9 cellular contexts compared by ENCODE assay signal in the genomic region with DNA sequence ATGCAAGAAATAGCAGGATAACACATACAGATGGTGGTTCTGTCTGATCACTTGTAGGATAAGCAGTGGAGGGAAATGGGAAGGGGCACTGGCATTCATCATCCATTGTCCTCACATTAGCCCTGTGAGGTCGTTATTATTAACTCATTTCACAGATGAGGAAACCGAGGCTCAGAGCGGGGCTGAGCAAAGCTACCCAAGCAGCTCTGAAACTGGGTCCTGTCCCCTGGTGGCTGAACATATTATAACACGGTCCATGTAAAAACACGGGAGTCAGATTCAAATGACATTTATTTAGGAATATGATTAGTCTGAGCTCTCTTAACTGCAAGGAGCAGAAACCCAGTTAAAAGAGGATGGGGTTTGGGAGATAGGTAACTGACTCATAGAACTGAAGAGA. TPM values are rescaled to one million over a fixed set of nuclear protein-coding genes. Genes with fewer than 3 reads are reported as not detected.
DNase-seq lines count a peak whose midpoint lies in the region; ATAC-seq and TF ChIP-seq lines count a peak whose summit lies in the region.
"Had no signal": no experiment of that assay in that cellular context is flagged by ENCODE, and none has a peak within 500 bp of the region (broad histone marks: within the 10 kb centered on the region; RNA-seq: fewer than 3 reads in every experiment).

No MANE protein-coding gene starts in this region.

- no peaks in the 10 kb centered on the region for H3K36me3 ChIP-seq in right lobe of liver
- no peaks in the 10 kb centered on the region for H3K36me3 ChIP-seq in tibial nerve

- H3K4me1 Mint-ChIP-seq in CD14-positive monocyte: peaks cover 14% of the 10 kb centered on the region

- H3K9me3 Mint-ChIP-seq in CD14-positive monocyte: no peaks in the 10 kb centered on the region

- no peaks in the 10 kb centered on the region for H3K4me1 ChIP-seq in right lobe of liver
- no peaks in the 10 kb centered on the region for H3K4me1 ChIP-seq in tibial nerve

- peak; percentile 71 for TF ChIP-seq CTCF in CD14-positive monocyte (IDR thresholded peaks at IDR 0.05)
- TF ChIP-seq CTCF in GM12874 (IDR thresholded peaks at IDR 0.05; ENCODE audit: insufficient read depth, low read depth, low read length): peak; percentile 57; the same call in 1 of the 2 replicates
- peak; percentile 27 to 38 (median 34) for TF ChIP-seq CTCF in right lobe of liver (IDR thresholded peaks at IDR 0.05)
- TF ChIP-seq CTCF in tibial nerve (IDR thresholded peaks at IDR 0.05): no peak

- no peaks in the 10 kb centered on the region for H3K27me3 Mint-ChIP-seq in CD14-positive monocyte (ENCODE audit: low read depth in 3 of 3)

- no peak for TF ChIP-seq POLR2A in right lobe of liver (IDR thresholded peaks at IDR 0.05)
- TF ChIP-seq POLR2A in tibial nerve (IDR thresholded peaks at IDR 0.05): no peak

- DNase-seq in CD14-positive monocyte (ENCODE audit: low spot score): no peak
- DNase-seq in SW480 (ENCODE audit: low spot score): peak; percentile 11
- DNase-seq in right lobe of liver: peak in 2 of 3 donors; percentile 18 to 33
- no peak for DNase-seq in NCI-H1436 (lab: John Stamatoyannopoulos, UW)
- DNase-seq in tibial nerve (ENCODE audit: low spot score in 2 of 2): no peak
- no peak for DNase-seq in NCI-H226

- H3K27ac Mint-ChIP-seq in CD14-positive monocyte: peak overlapping the region in 3 of 7 donors; percentile 13 to 68 (median 64)

- intact Hi-C loops in CD14-positive monocyte (cut with micrococcal nuclease) (no loop called here), right lobe of liver (cut with DNase I) (loop anchor here in 1 of 2 donors (10.0 kb wide), 1 partner anchor 166 kb away; no protein-coding TSS in a partner anchor)

- no peak for ATAC-seq in right lobe of liver
- no peak for ATAC-seq in HG02852 (IDR thresholded peaks at IDR 0.05; ENCODE audit: unreplicated experiment)

- H3K27me3 ChIP-seq in right lobe of liver: no peaks in the 10 kb centered on the region
- H3K27me3 ChIP-seq in tibial nerve: no peaks in the 10 kb centered on the region

- H3K4me3 Mint-ChIP-seq in CD14-positive monocyte: no peak overlapping the region

- H3K36me3 Mint-ChIP-seq in CD14-positive monocyte: peaks cover 56 to 81% of the 10 kb centered on the region in 2 donors

- no peak for TF ChIP-seq EP300 in tibial nerve (IDR thresholded peaks at IDR 0.05)

- H3K9me3 ChIP-seq in right lobe of liver: no peaks in the 10 kb centered on the region
- H3K9me3 ChIP-seq in tibial nerve: peaks cover 0 to 25% (median 2%) of the 10 kb centered on the region in 4 donors

- 63% methylated on average over 5 of the region's 5 CpGs for WGBS in right lobe of liver (ENCODE audit: insufficient coverage, low coverage, low lambda C conversion rate, missing lambda C conversion rate)
- WGBS in tibial nerve, 2 donors: 86 to 88% methylated on average over 5 of the region's 5 CpGs

- no peak overlapping the region for H3K4me3 ChIP-seq in right lobe of liver
- H3K4me3 ChIP-seq in tibial nerve: no peak overlapping the region

- H3K27ac ChIP-seq in right lobe of liver (no peak overlapping the region), tibial nerve (no peak overlapping the region)

RNA-seq across cellular contexts. Expression of gene HRH2, which starts 43.1 kb away (rescaled TPM):
- polyA plus RNA-seq in CD14-positive monocyte: 10 to 100 TPM; 10.6 to 25.5 TPM
- total RNA-seq in right lobe of liver: 1 to 10 TPM in 2 of 6 experiments, under 1 TPM in 4; 0.29 to 2.5 (median 0.87) TPM
- total RNA-seq in tibial nerve: 1 to 10 TPM in 3 of 4 donors, under 1 TPM in 1; 0.84 to 9.3 (median 3.4) TPM
- total RNA-seq: LHCN-M2 had no signal

Comparison
In these comparisons a context has a peak if more than half of its experiments do, and no peak if none do; other contexts are left out.
1. DNase-seq: peak in SW480 (single experiment) and right lobe of liver (2 of 3); none in CD14-positive monocyte (single experiment), NCI-H1436 (single experiment), tibial nerve (0 of 2) and NCI-H226 (single experiment).
2. CTCF ChIP-seq: peak in CD14-positive monocyte (single experiment), GM12874 (single experiment) and right lobe of liver (4 of 4); none in tibial nerve (0 of 5).